ENCODE assay signal across 1 cellular context in genomic region chr15:70099167-70099965, GRCh38.
TF ChIP-seq lines count a peak whose summit lies in the region.

No MANE protein-coding gene starts in this region.

TF ChIP-seq in H1, 55 proteins besides CTCF, POLR2A, EP300 and RAD21 (continued from another document):
- TF ChIP-seq TEAD4 (IDR thresholded peaks at IDR 0.05; ENCODE audit: low read depth, low read length) = 0 out of 2 replicates have a peak, but pooled peaks have one; percentile 41
- no peak for TF ChIP-seq EZH2 (IDR thresholded peaks at IDR 0.05; ENCODE audit: low read depth, low read length, severe bottlenecking)
- no peak for TF ChIP-seq CTBP2 (IDR thresholded peaks at IDR 0.05; ENCODE audit: borderline replicate concordance, insufficient read depth, insufficient read length, low read length)
- TF ChIP-seq BCL11A (IDR thresholded peaks at IDR 0.05; ENCODE audit: low read depth in 2 of 2, low read length in 2 of 2) = no peak
- TF ChIP-seq CHD2 (IDR thresholded peaks at IDR 0.05; ENCODE audit: low read length) = peak; percentile 87
- TF ChIP-seq GTF2F1 (IDR thresholded peaks at IDR 0.05; ENCODE audit: borderline replicate concordance, low read depth, low read length) = peak; percentile 58
- 0 out of 2 replicates have a peak, but pooled peaks have one; percentile 11 for TF ChIP-seq RXRA (IDR thresholded peaks at IDR 0.05; ENCODE audit: insufficient read depth, low read depth, low read length)
- TF ChIP-seq BACH1 (IDR thresholded peaks at IDR 0.05; ENCODE audit: low read length) = peak; percentile 91
- no peak for TF ChIP-seq SIRT6 (IDR thresholded peaks at IDR 0.05; ENCODE audit: low read length)
- no peak for TF ChIP-seq HDAC6 (IDR thresholded peaks at IDR 0.05; ENCODE audit: low read depth, low read length)
- TF ChIP-seq TBP (IDR thresholded peaks at IDR 0.05; ENCODE audit: low read depth, low read length) = peak; percentile 83
- no peak for TF ChIP-seq ZNF274 (IDR thresholded peaks at IDR 0.05; ENCODE audit: borderline replicate concordance, extremely low read depth, low read length)
- no peak for TF ChIP-seq BRCA1 (IDR thresholded peaks at IDR 0.05; ENCODE audit: low read depth, low read length)
- TF ChIP-seq KDM1A (IDR thresholded peaks at IDR 0.05; ENCODE audit: borderline replicate concordance, low read length) = no peak
- TF ChIP-seq RFX5 (IDR thresholded peaks at IDR 0.05; ENCODE audit: borderline replicate concordance, low read depth, low read length) = no peak
- peak; percentile 38 for TF ChIP-seq E2F6 (IDR thresholded peaks at IDR 0.05)
- TF ChIP-seq SP1 (IDR thresholded peaks at IDR 0.05; ENCODE audit: low read depth, low read length) = peak; percentile 92
- TF ChIP-seq SAP30 (IDR thresholded peaks at IDR 0.05; ENCODE audit: insufficient read depth, insufficient replicate concordance, low read length) = peak; percentile 35
- no peak for TF ChIP-seq CEBPB (IDR thresholded peaks at IDR 0.05; ENCODE audit: low read depth, low read length)
- TF ChIP-seq SRF (IDR thresholded peaks at IDR 0.05; ENCODE audit: low read depth, low read length) = no peak
- TF ChIP-seq RNF2 (IDR thresholded peaks at IDR 0.05; ENCODE audit: borderline replicate concordance, low read depth, low read length, missing control alignments, poor library complexity, severe bottlenecking) = no peak
- TF ChIP-seq RBBP5 (IDR thresholded peaks at IDR 0.05; ENCODE audit: borderline replicate concordance, low read depth, low read length) = no peak
- no peak for TF ChIP-seq FOSL1 (IDR thresholded peaks at IDR 0.05; ENCODE audit: insufficient read depth, low read depth, low read length)
- TF ChIP-seq TAF7 (optimal IDR thresholded peaks at IDR 0.05; ENCODE audit: borderline replicate concordance, low read depth, low read length) = peak; percentile 59
- TF ChIP-seq CHD7 (IDR thresholded peaks at IDR 0.05; ENCODE audit: insufficient replicate concordance, low read length) = peak; percentile 63
- TF ChIP-seq MAX (IDR thresholded peaks at IDR 0.05) = peak; percentile 53
- TF ChIP-seq CHD1 (IDR thresholded peaks at IDR 0.05; ENCODE audit: low read depth, low read length) = no peak
- TF ChIP-seq SIN3A (conservative IDR thresholded peaks at IDR 0.05 in 1 of 2, IDR thresholded peaks at IDR 0.05 in 1 of 2; ENCODE audit: low read depth in 1 of 2, low read length in 2 of 2) = peak in 1 of 2 experiments; percentile 94; a peak in 2 of 4 replicates
- TF ChIP-seq CBX8 (IDR thresholded peaks at IDR 0.05; ENCODE audit: borderline replicate concordance, low read depth, low read length) = no peak
- TF ChIP-seq KDM5A (IDR thresholded peaks at IDR 0.05; ENCODE audit: low read length) = no peak
- 0 out of 2 replicates have a peak, but pooled peaks have one; percentile 59 for TF ChIP-seq JUN (IDR thresholded peaks at IDR 0.05; ENCODE audit: low read depth, low read length)
- TF ChIP-seq TAF1 (IDR thresholded peaks at IDR 0.05; ENCODE audit: low read depth, low read length) = peak; percentile 95
- TF ChIP-seq GABPA (IDR thresholded peaks at IDR 0.05; ENCODE audit: borderline replicate concordance, insufficient read depth, low read length) = no peak
- TF ChIP-seq JUND (IDR thresholded peaks at IDR 0.05; ENCODE audit: low read length) = no peak
- TF ChIP-seq USF2 (IDR thresholded peaks at IDR 0.05; ENCODE audit: low read length) = peak; percentile 57; the same call in 1 of the 2 replicates
- TF ChIP-seq ASH2L (IDR thresholded peaks at IDR 0.05; ENCODE audit: low read length) = peak; percentile 33
- TF ChIP-seq EGR1 (IDR thresholded peaks at IDR 0.05; ENCODE audit: borderline replicate concordance, low read depth, low read length) = no peak
- TF ChIP-seq ATF2 (IDR thresholded peaks at IDR 0.05; ENCODE audit: low read length) = peak; percentile 75; the same call in 1 of the 2 replicates
- TF ChIP-seq HDAC2 (IDR thresholded peaks at IDR 0.05; ENCODE audit: borderline replicate concordance in 1 of 2, low read depth in 2 of 2, low read length in 2 of 2) = no peak
- TF ChIP-seq TCF12 (IDR thresholded peaks at IDR 0.05; ENCODE audit: low read depth, low read length) = 0 out of 2 replicates have a peak, but pooled peaks have one; percentile 72
- no peak for TF ChIP-seq SP2 (IDR thresholded peaks at IDR 0.05; ENCODE audit: low read length)
- TF ChIP-seq KDM4A (IDR thresholded peaks at IDR 0.05; ENCODE audit: low read depth, low read length, severe bottlenecking) = no peak
- TF ChIP-seq MAFK (IDR thresholded peaks at IDR 0.05; ENCODE audit: low read depth, low read length) = no peak
- TF ChIP-seq SUZ12 (IDR thresholded peaks at IDR 0.05; ENCODE audit: low read length) = no peak
- TF ChIP-seq PHF8 (conservative IDR thresholded peaks at IDR 0.05; ENCODE audit: low read depth, low read length) = peak; percentile 63; the same call in 1 of the 2 replicates
- TF ChIP-seq POU5F1 (IDR thresholded peaks at IDR 0.05; ENCODE audit: low read depth, low read length) = no peak
- peak; percentile 89 for TF ChIP-seq CREB1 (IDR thresholded peaks at IDR 0.05)
- TF ChIP-seq CBX5 (IDR thresholded peaks at IDR 0.05; ENCODE audit: low read depth, low read length) = no peak
- no peak for TF ChIP-seq NRF1 (IDR thresholded peaks at IDR 0.05; ENCODE audit: low read depth, low read length)
- peak; percentile 91; the same call in 1 of the 2 replicates for TF ChIP-seq SP4 (IDR thresholded peaks at IDR 0.05; ENCODE audit: low read length)
- no peak for TF ChIP-seq SIX5 (IDR thresholded peaks at IDR 0.05; ENCODE audit: low read depth, low read length)
- peak; percentile 58 for TF ChIP-seq NANOG (IDR thresholded peaks at IDR 0.05; ENCODE audit: insufficient read depth, low read depth, low read length, poor library complexity, severe bottlenecking)
